10 cellular contexts compared by ENCODE assay signal in the genomic region with DNA sequence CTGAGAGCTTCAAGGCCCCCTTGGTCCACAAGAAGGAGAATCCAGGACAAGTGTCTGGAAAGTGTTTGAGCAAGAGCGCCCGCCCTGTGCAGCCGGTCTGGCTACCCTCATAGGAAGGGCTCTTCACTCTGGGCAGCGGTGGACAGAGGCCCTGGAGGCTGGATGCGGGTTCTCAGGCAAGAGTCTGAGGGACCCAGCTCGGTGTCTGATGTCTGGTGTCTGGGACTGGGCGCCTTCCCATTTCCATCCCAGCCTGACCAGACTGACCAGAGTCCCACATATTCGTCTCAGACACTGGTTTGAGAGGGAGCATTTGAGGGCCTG. TPM values are rescaled to one million over a fixed set of nuclear protein-coding genes. Genes with fewer than 3 reads are reported as not detected.
DNase-seq lines count a peak whose midpoint lies in the region; ATAC-seq, FAIRE-seq and TF ChIP-seq lines count a peak whose summit lies in the region.
"Had no signal": no experiment of that assay in that cellular context is flagged by ENCODE, and none has a peak within 500 bp of the region (broad histone marks: within the 10 kb centered on the region; RNA-seq: fewer than 3 reads in every experiment).

No MANE protein-coding gene starts in this region.

- H3K36me3 Mint-ChIP-seq in activated naive CD8-positive, alpha-beta T cell, result peaks cover 3% of the 10 kb centered on the region
- peaks cover 27% of the 10 kb centered on the region for H3K36me3 Mint-ChIP-seq in activated naive CD8-positive, alpha-beta T cell treated with anti-CD3 and anti-CD28 coated beads for 36 hours

- in situ Hi-C loops in HepG2 (cut with HindIII; ENCODE audit: extremely low pct_ligation_motif_present, low pct_unique_long_range_greater_than_20kb), result no loop called here

- TF ChIP-seq CTCF in esophagus muscularis mucosa (IDR thresholded peaks at IDR 0.05) (no peak), osteoblast (IDR thresholded peaks at IDR 0.05; ENCODE audit: extremely low read depth, low read depth, low read length) (no peak), HepG2 (CRISPR knock-in tag; IDR thresholded peaks at IDR 0.05) (no peak), pancreas (IDR thresholded peaks at IDR 0.05) (no peak)

- BruUV-seq in HepG2 (replicated peaks; lab: Mats Ljungman, UMichigan), result no TSS peak

- H3K4me1 ChIP-seq in esophagus muscularis mucosa (peaks cover 81 to 97% (median 92%) of the 10 kb centered on the region in 4 donors), osteoblast (ENCODE audit: insufficient read depth, low read length) (peaks cover 59% of the 10 kb centered on the region), HepG2 (ENCODE audit: insufficient read depth, low read length) (0 out of 2 replicates have a peak, but pooled peaks cover 6% of the 10 kb centered on the region), pancreas (peaks cover 0 to 6% (median 1%) of the 10 kb centered on the region in 3 donors)

- DNase-seq in activated naive CD8-positive, alpha-beta T cell treated with anti-CD3 and anti-CD28 coated beads for 36 hours, result no peak
- no peak for DNase-seq in esophagus muscularis mucosa (ENCODE audit: extremely low spot score)
- DNase-seq in osteoblast (ENCODE audit: insufficient read length, low spot score, missing footprints), result peak; percentile 62
- no peak for DNase-seq in stimulated activated CD8-positive, alpha-beta memory T cell treated with anti-CD3 and anti-CD28 coated beads, Interleukin-4, amount 100 ng/mL, for 48 hours
- no peak for DNase-seq in effector CD4-positive, alpha-beta T cell
- no peak for DNase-seq in HepG2 (ENCODE audit: low spot score)
- no peak for DNase-seq in pancreas
- DNase-seq: NCI-H774 had no signal

- 81% methylated on average over 8 of the region's 8 CpGs for WGBS in esophagus muscularis mucosa
- 32% methylated on average over 8 of the region's 8 CpGs for WGBS in HepG2 (ENCODE audit: low lambda C conversion rate)
- 81% methylated on average over 8 of the region's 8 CpGs for WGBS in pancreas, 2 donors

- TF ChIP-seq POLR2A in esophagus muscularis mucosa (IDR thresholded peaks at IDR 0.05; ENCODE audit: low read depth), result no peak
- no peak for TF ChIP-seq POLR2A in HepG2 (IDR thresholded peaks at IDR 0.05; ENCODE audit: insufficient read depth in 1 of 2, low read depth in 2 of 2, low read length in 2 of 2)

- FAIRE-seq in HepG2 (lab: Jason Lieb, UNC) (no peak), pancreas (lab: Jason Lieb, UNC) (no peak)
- FAIRE-seq: urothelium cell line had no signal

- no peak for ATAC-seq in HepG2
- ATAC-seq in pancreas, result no peak

- POLR2A ChIA-PET in HepG2 (lab: Yijun Ruan, JAX), result no interaction called here

- no peaks in the 10 kb centered on the region for H3K9me3 Mint-ChIP-seq in activated naive CD8-positive, alpha-beta T cell (ENCODE audit: low read depth)
- no peaks in the 10 kb centered on the region for H3K9me3 Mint-ChIP-seq in activated naive CD8-positive, alpha-beta T cell treated with anti-CD3 and anti-CD28 coated beads for 36 hours

- no peak for TF ChIP-seq RAD21 in HepG2 (CRISPR knock-in tag; IDR thresholded peaks at IDR 0.05)

- H3K9ac ChIP-seq in HepG2 (ENCODE audit: insufficient read depth, low read depth, low read length), result no peak overlapping the region

- H3K79me2 ChIP-seq in osteoblast (ENCODE audit: insufficient read depth, low read length) (peaks cover 99% of the 10 kb centered on the region), HepG2 (ENCODE audit: insufficient read depth, low read length) (no peaks in the 10 kb centered on the region)

- CTCF ChIA-PET in HepG2 (lab: Yijun Ruan, JAX; ENCODE audit: low intra/inter-chr PET ratio, low total read pairs), result no interaction called here

- H3K9me3 ChIP-seq in esophagus muscularis mucosa, result no peaks in the 10 kb centered on the region
- H3K9me3 ChIP-seq in osteoblast (ENCODE audit: low read depth, low read length), result no peaks in the 10 kb centered on the region
- H3K9me3 ChIP-seq in HepG2 (ENCODE audit: low read length), result no peaks in the 10 kb centered on the region
- H3K9me3 ChIP-seq in pancreas, result no peaks in the 10 kb centered on the region

- TF ChIP-seq EP300 in esophagus muscularis mucosa (IDR thresholded peaks at IDR 0.05) (no peak), HepG2 (IDR thresholded peaks at IDR 0.05; ENCODE audit: low read depth in 2 of 2, low read length in 2 of 2) (no peak), HepG2 (CRISPR knock-in tag; IDR thresholded peaks at IDR 0.05; ENCODE audit: borderline replicate concordance) (no peak)

- peaks cover 55% of the 10 kb centered on the region for H4K20me1 ChIP-seq in osteoblast (ENCODE audit: insufficient read depth, low read length)
- no peaks in the 10 kb centered on the region for H4K20me1 ChIP-seq in HepG2 (ENCODE audit: insufficient read depth, low read length)

- H3K4me3 Mint-ChIP-seq in activated naive CD8-positive, alpha-beta T cell, result no peak overlapping the region
- H3K4me3 Mint-ChIP-seq in activated naive CD8-positive, alpha-beta T cell treated with anti-CD3 and anti-CD28 coated beads for 36 hours, result no peak overlapping the region

- no peaks in the 10 kb centered on the region for H3K27me3 ChIP-seq in esophagus muscularis mucosa
- H3K27me3 ChIP-seq in osteoblast (ENCODE audit: insufficient read depth, low read length), result no peaks in the 10 kb centered on the region
- peaks cover 1 to 25% of the 10 kb centered on the region in 2 experiments; a peak in 2 of 5 replicates for H3K27me3 ChIP-seq in HepG2 (ENCODE audit: control insufficient read depth in 1 of 2, insufficient read depth in 2 of 2, low read length in 2 of 2)
- no peaks in the 10 kb centered on the region for H3K27me3 ChIP-seq in pancreas

- H3K27me3 Mint-ChIP-seq in activated naive CD8-positive, alpha-beta T cell, result no peaks in the 10 kb centered on the region
- H3K27me3 Mint-ChIP-seq in activated naive CD8-positive, alpha-beta T cell treated with anti-CD3 and anti-CD28 coated beads for 36 hours, result no peaks in the 10 kb centered on the region

- intact Hi-C loops in esophagus muscularis mucosa (cut with DNase I) (no loop called here), HepG2 (cut with micrococcal nuclease; ENCODE audit: unreplicated experiment) (no loop called here), pancreas (cut with DNase I) (no loop called here)

- peak overlapping the region; percentile 52 for H3K4me2 ChIP-seq in osteoblast (ENCODE audit: insufficient read depth, low read length)
- no peak overlapping the region for H3K4me2 ChIP-seq in HepG2 (ENCODE audit: low read depth, low read length)

- H3K36me3 ChIP-seq in esophagus muscularis mucosa (no peaks in the 10 kb centered on the region), osteoblast (ENCODE audit: insufficient read depth, low read length) (no peaks in the 10 kb centered on the region), HepG2 (replicated peaks in 1 of 2; ENCODE audit: control insufficient read depth in 1 of 2, insufficient read depth in 2 of 2, low read length in 2 of 2) (no peaks in the 10 kb centered on the region), pancreas (no peaks in the 10 kb centered on the region)

- H2AFZ ChIP-seq in osteoblast (ENCODE audit: low read length) (no peak overlapping the region), HepG2 (ENCODE audit: low read length) (no peak overlapping the region)

- H3K27ac ChIP-seq in esophagus muscularis mucosa (replicated peaks in 1 of 4) (peak overlapping the region; percentile 41 to 64 (median 50)), osteoblast (ENCODE audit: low read depth, low read length) (peak overlapping the region; percentile 73), HepG2 (ENCODE audit: extremely low read length, insufficient read depth, low read length) (no peak overlapping the region), pancreas (no peak overlapping the region)

- H3K27ac Mint-ChIP-seq in activated naive CD8-positive, alpha-beta T cell, result peak overlapping the region; percentile 75
- no peak overlapping the region for H3K27ac Mint-ChIP-seq in activated naive CD8-positive, alpha-beta T cell treated with anti-CD3 and anti-CD28 coated beads for 36 hours

- no peak overlapping the region for H3K4me3 ChIP-seq in esophagus muscularis mucosa
- no peak overlapping the region for H3K4me3 ChIP-seq in osteoblast (ENCODE audit: insufficient read depth, low read length)
- no peak overlapping the region for H3K4me3 ChIP-seq in HepG2 (replicated peaks in 1 of 3; ENCODE audit: insufficient read depth in 1 of 3, low read depth in 2 of 3, low read length in 3 of 3)
- no peak overlapping the region for H3K4me3 ChIP-seq in pancreas

- peaks cover 68% of the 10 kb centered on the region for H3K4me1 Mint-ChIP-seq in activated naive CD8-positive, alpha-beta T cell (ENCODE audit: low read depth)
- peaks cover 51% of the 10 kb centered on the region for H3K4me1 Mint-ChIP-seq in activated naive CD8-positive, alpha-beta T cell treated with anti-CD3 and anti-CD28 coated beads for 36 hours

RNA-seq across cellular contexts. Expression of a gene that starts 59.8 kb away (rescaled TPM):
- total RNA-seq in activated naive CD8-positive, alpha-beta T cell treated with anti-CD3 and anti-CD28 coated beads for 36 hours, result 100 to 1,000 TPM; 236 to 244 TPM
- 100 to 1,000 TPM; 114 to 188 (median 151) TPM for total RNA-seq in esophagus muscularis mucosa
- 99.6 and 111 TPM in 2 replicates for total RNA-seq in osteoblast
- total RNA-seq in HepG2 (2016; rRNA removed; fragmentation: Illumina TruSeq; extraction: Trizol), result 0.21 and 0.29 TPM in 2 replicates
- not detected in 2 replicates for total RNA-seq in HepG2 (2016; cell fraction: cytosol; rRNA removed; fragmentation: Illumina TruSeq; extraction: Trizol; ENCODE audit: low read depth)
- total RNA-seq in HepG2 (2016; cell fraction: insoluble cytoplasmic fraction; rRNA removed; fragmentation: Illumina TruSeq; extraction: Trizol), result 0.13 and 0.32 TPM in 2 replicates
- total RNA-seq in HepG2 (2016; cell fraction: membrane; rRNA removed; fragmentation: Illumina TruSeq; extraction: Trizol), result 0.09 and 0.14 TPM in 2 replicates
- 0.19 and 0.25 TPM in 2 replicates for total RNA-seq in HepG2 (2016; cell fraction: nucleus; rRNA removed; fragmentation: Illumina TruSeq; extraction: Trizol)
- polyA plus RNA-seq in HepG2 (2011; rRNA removed), result 1.3 and 1.5 TPM in 2 replicates
- polyA plus RNA-seq in HepG2 (2011; cell fraction: cytosol; rRNA removed), result 1.3 and 1.5 TPM in 2 replicates
- polyA plus RNA-seq in HepG2 (2011; cell fraction: nucleus; rRNA removed), result 1.1 TPM in 2 replicates
- polyA plus RNA-seq in HepG2 (2012), result 1.6 and 4.1 TPM in 2 replicates
- polyA plus RNA-seq in HepG2 (2016; cell fraction: cytosol; fragmentation: Illumina TruSeq; extraction: Trizol; ENCODE audit: low read depth), result 0.05 and 0.09 TPM in 2 replicates
- polyA plus RNA-seq in HepG2 (2016; cell fraction: insoluble cytoplasmic fraction; fragmentation: Illumina TruSeq; extraction: Trizol; ENCODE audit: low read depth), result 0.26 and 0.28 TPM in 2 replicates
- polyA plus RNA-seq in HepG2 (2016; cell fraction: membrane; fragmentation: Illumina TruSeq; extraction: Trizol; ENCODE audit: low read depth), result 0.09 TPM in 1 of 2 replicates, not detected in the other
- polyA plus RNA-seq in HepG2 (2016; cell fraction: nucleus; fragmentation: Illumina TruSeq; extraction: Trizol; ENCODE audit: insufficient read depth, low read depth), result 0.16 and 0.31 TPM in 2 replicates
- 3.6 and 8.9 TPM in 2 replicates for polyA minus RNA-seq in HepG2 (2011; rRNA and poly(A)+ RNA removed; ENCODE audit: low replicate concordance)
- polyA minus RNA-seq in HepG2 (2011; cell fraction: cytosol; rRNA and poly(A)+ RNA removed), result 1.5 and 2.0 TPM in 2 replicates
- polyA minus RNA-seq in HepG2 (2011; cell fraction: nucleus; rRNA and poly(A)+ RNA removed), result 0.75 and 1.3 TPM in 2 replicates
- 10 to 100 TPM in 3 of 6 donors, 1 to 10 TPM in 3; 7.2 to 18.1 (median 10.6) TPM for total RNA-seq in pancreas
- polyA plus RNA-seq in pancreas, result 1 to 10 TPM; 6.7 to 8.8 TPM

Comparison
In these comparisons a context has a peak if more than half of its experiments do, and no peak if none do; other contexts are left out.
1. H3K27ac ChIP-seq: peak in esophagus muscularis mucosa (4 of 4) and osteoblast (single experiment); none in HepG2 (single experiment) and pancreas (0 of 4).